22 cellular contexts compared by ENCODE assay signal in the genomic region with DNA sequence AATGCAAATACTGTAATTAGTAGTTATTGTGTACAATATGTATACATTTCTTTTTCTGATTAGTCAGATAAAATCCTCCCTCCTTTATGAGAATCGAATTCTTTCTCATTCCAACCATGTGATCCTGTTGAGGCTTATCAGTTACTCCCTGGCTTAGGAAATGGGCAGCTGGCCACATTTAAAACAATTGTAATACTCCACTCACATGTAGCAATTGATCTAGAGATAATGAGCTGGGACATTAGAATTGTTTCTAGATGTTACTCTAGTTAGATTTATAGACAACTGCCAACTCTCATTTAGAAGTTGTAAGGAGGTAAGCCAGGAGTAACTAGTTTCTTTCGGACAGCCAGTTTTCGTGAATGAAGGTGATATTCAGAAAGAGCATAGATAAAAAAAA.
DNase-seq lines count a peak whose midpoint lies in the region; ATAC-seq and TF ChIP-seq lines count a peak whose summit lies in the region.
"Had no signal": no experiment of that assay in that cellular context is flagged by ENCODE, and none has a peak within 500 bp of the region (broad histone marks: within the 10 kb centered on the region; RNA-seq: fewer than 3 reads in every experiment).

No MANE protein-coding gene starts in this region.

- no peak for ATAC-seq in HG03565 (IDR thresholded peaks at IDR 0.05; ENCODE audit: unreplicated experiment)
- ATAC-seq: A549, GM12878 had no signal

- no peak for TF ChIP-seq CTCF in retinal pigment epithelial cell (conservative IDR thresholded peaks at IDR 0.05; ENCODE audit: low read depth, low read length)

- H3K4me3 ChIP-seq in retinal pigment epithelial cell (ENCODE audit: low read length), result no peak overlapping the region
- H3K4me3 ChIP-seq: A549, BLaER1, GM12878 had no signal

- DNase-seq in NCI-H1105 treated with DMSO at 0.1 percent for 48 hours (lab: John Stamatoyannopoulos, UW) (peak; percentile 1), NCI-H1105 (lab: John Stamatoyannopoulos, UW) (no peak), SK-N-DZ (ENCODE audit: low spot score) (peak; percentile 77), retinal pigment epithelial cell (ENCODE audit: low read depth) (peak; percentile 26), retina (no peak)
- DNase-seq: AML-193; C1 segment of cervical spinal cord; CD4-positive, alpha-beta memory T cell; CD4-positive, CD25-positive, alpha-beta regulatory T cell; CD8-positive, alpha-beta memory T cell; COR-L47; DMS 273 treated with DMSO at 0.1 percent for 48 hours; DMS153; DMS53; DMS79; DND-41; EL; GDM1 had no signal

Comparison
In these comparisons a context has a peak if more than half of its experiments do, and no peak if none do; other contexts are left out.
1. DNase-seq: peak in NCI-H1105 treated with DMSO at 0.1 percent for 48 hours (single experiment), SK-N-DZ (single experiment) and retinal pigment epithelial cell (single experiment); none in NCI-H1105 (single experiment) and retina (single experiment).